In genomic region chr12:50520808-50521207, GRCh38 we compare ENCODE assay signal across 10 cellular contexts. TPM values are rescaled to one million over a fixed set of nuclear protein-coding genes. Genes with fewer than 3 reads are reported as not detected.
A peak's percentile ranks its signal among the peaks of the same experiment; 100 is the strongest.
DNase-seq lines count a peak whose midpoint lies in the region; ATAC-seq and TF ChIP-seq lines count a peak whose summit lies in the region.
"Had no signal": no experiment of that assay in that cellular context is flagged by ENCODE, and none has a peak within 500 bp of the region (broad histone marks: within the 10 kb centered on the region; RNA-seq: fewer than 3 reads in every experiment).

No MANE protein-coding gene starts in this region.

- no peaks in the 10 kb centered on the region for H3K9me2 ChIP-seq in MM.1S (replicated peaks; ENCODE audit: insufficient read depth, low read length)
- H3K9me2 ChIP-seq in neural cell (ENCODE audit: insufficient read depth, low read length): no peaks in the 10 kb centered on the region

- peak overlapping the region in 5 of 11 experiments; percentile 28 to 74 (median 65); a peak in 9 of 22 replicates for H3K9ac ChIP-seq in BLaER1 treated with 17β-estradiol and CSF1 and Interleukin-3, amounts not matched to agents 10 nM and 100 nM
- H3K9ac ChIP-seq in MM.1S (ENCODE audit: low read length) (no peak overlapping the region), neural cell (ENCODE audit: low read length) (peak overlapping the region; percentile 20)

- peak overlapping the region in 10 of 11 experiments; percentile 13 to 99 (median 86); a peak in 16 of 22 replicates for H3K4me2 ChIP-seq in BLaER1 treated with 17β-estradiol and CSF1 and Interleukin-3, amounts not matched to agents 10 nM and 100 nM
- peak overlapping the region; percentile 24; the same call in 1 of the 2 replicates for H3K4me2 ChIP-seq in MM.1S (ENCODE audit: low read depth, low read length)
- no peak overlapping the region for H3K4me2 ChIP-seq in neural cell (ENCODE audit: low read length)

- H3K79me2 ChIP-seq in MM.1S (ENCODE audit: low read length) (peaks cover 56% of the 10 kb centered on the region), neural cell (replicated peaks; ENCODE audit: insufficient read depth, low read length) (peaks cover 53% of the 10 kb centered on the region)

- no peak for ATAC-seq in foreskin keratinocyte
- no peak for ATAC-seq in HG02981 (IDR thresholded peaks at IDR 0.05; ENCODE audit: unreplicated experiment)

- H3K4me3 ChIP-seq in BLaER1 treated with 17β-estradiol and CSF1 and Interleukin-3, amounts not matched to agents 10 nM and 100 nM: peak overlapping the region in 3 of 10 experiments; percentile 5 to 21 (median 10); a peak in 3 of 20 replicates
- H3K4me3 ChIP-seq in MM.1S (ENCODE audit: low read length) (no peak overlapping the region), neural cell (ENCODE audit: low read length) (no peak overlapping the region)
- H3K4me3 ChIP-seq in effector memory CD4-positive, alpha-beta T cell (ENCODE audit: insufficient read depth, low read depth, low read length, poor library complexity, severe bottlenecking): no peak overlapping the region

- peaks cover 38 to 99% (median 74%) of the 10 kb centered on the region in 10 experiments for H3K4me1 ChIP-seq in BLaER1 treated with 17β-estradiol and CSF1 and Interleukin-3, amounts not matched to agents 10 nM and 100 nM
- H3K4me1 ChIP-seq in MM.1S (ENCODE audit: low read length) (peaks cover 24% of the 10 kb centered on the region), foreskin keratinocyte (no peaks in the 10 kb centered on the region)
- H3K4me1 ChIP-seq in effector memory CD4-positive, alpha-beta T cell (ENCODE audit: control insufficient read depth, insufficient read depth, low read length, poor library complexity, severe bottlenecking): peaks cover 39% of the 10 kb centered on the region

- no peaks in the 10 kb centered on the region for H3K27me3 ChIP-seq in BLaER1 treated with 17β-estradiol and CSF1 and Interleukin-3, amounts not matched to agents 10 nM and 100 nM
- H3K27me3 ChIP-seq in MM.1S (replicated peaks; ENCODE audit: insufficient read depth, low read length) (no peaks in the 10 kb centered on the region), neural cell (ENCODE audit: insufficient read depth, low read depth, low read length) (no peaks in the 10 kb centered on the region), foreskin keratinocyte (no peaks in the 10 kb centered on the region)
- no peaks in the 10 kb centered on the region for H3K27me3 ChIP-seq in effector memory CD4-positive, alpha-beta T cell (replicated peaks; ENCODE audit: control insufficient read depth, insufficient read depth, low read length, poor library complexity, severe bottlenecking)

- H2AFZ ChIP-seq in MM.1S (ENCODE audit: low read length) (no peak overlapping the region), neural cell (ENCODE audit: low read depth, low read length) (no peak overlapping the region)

- H3K9me3 ChIP-seq in BLaER1 treated with 17β-estradiol and CSF1 and Interleukin-3, amounts not matched to agents 10 nM and 100 nM (replicated peaks in 1 of 11): peaks cover 0 to 33% (median 23%) of the 10 kb centered on the region in 11 experiments; a peak in 18 of 22 replicates
- H3K9me3 ChIP-seq in MM.1S (replicated peaks; ENCODE audit: insufficient read depth, low read length) (no peaks in the 10 kb centered on the region), neural cell (ENCODE audit: low read length) (no peaks in the 10 kb centered on the region)
- H3K9me3 ChIP-seq in effector memory CD4-positive, alpha-beta T cell (ENCODE audit: control insufficient read depth, low read length): no peaks in the 10 kb centered on the region

- peak overlapping the region in 9 of 11 experiments; percentile 37 to 94 (median 90); a peak in 17 of 22 replicates for H3K27ac ChIP-seq in BLaER1 treated with 17β-estradiol and CSF1 and Interleukin-3, amounts not matched to agents 10 nM and 100 nM
- H3K27ac ChIP-seq in MM.1S (ENCODE audit: low read length) (no peak overlapping the region), neural cell (ENCODE audit: low read length) (peak overlapping the region; percentile 44), foreskin keratinocyte (no peak overlapping the region)
- H3K27ac ChIP-seq in effector memory CD4-positive, alpha-beta T cell (ENCODE audit: insufficient read depth, low read length, poor library complexity, severe bottlenecking): peak overlapping the region; percentile 46

- H3F3A ChIP-seq in MM.1S (ENCODE audit: insufficient read depth, low read length) (peaks cover 17% of the 10 kb centered on the region), neural cell (ENCODE audit: insufficient read depth, low read length, poor library complexity, severe bottlenecking) (no peaks in the 10 kb centered on the region)

- DNase-seq in MM.1S (no peak), foreskin keratinocyte (no peak), NCI-H1930 (lab: John Stamatoyannopoulos, UW) (no peak)
- DNase-seq in effector memory CD4-positive, alpha-beta T cell: no peak
- DNase-seq in activated effector memory CD4-positive, alpha-beta T cell treated with anti-CD3 and anti-CD28 coated beads, Interleukin-2, amount 50 U/mL, for 16 hours: no peak
- DNase-seq: COR-L47, NCI-H226 had no signal

- peaks cover 0 to 67% (median 38%) of the 10 kb centered on the region in 11 experiments; a peak in 17 of 22 replicates for H4K20me1 ChIP-seq in BLaER1 treated with 17β-estradiol and CSF1 and Interleukin-3, amounts not matched to agents 10 nM and 100 nM
- H4K20me1 ChIP-seq in MM.1S (ENCODE audit: insufficient read depth, low read length): no peaks in the 10 kb centered on the region; the same call in 1 of the 2 replicates
- H4K20me1 ChIP-seq in neural cell (ENCODE audit: insufficient read depth): no peaks in the 10 kb centered on the region

- TF ChIP-seq CTCF in MM.1S (IDR thresholded peaks at IDR 0.05; ENCODE audit: low read length): no peak
- no peak for TF ChIP-seq CTCF in neural cell (IDR thresholded peaks at IDR 0.05; ENCODE audit: poor library complexity, severe bottlenecking)
- no peak for TF ChIP-seq CTCF in foreskin keratinocyte (conservative IDR thresholded peaks at IDR 0.05)

- TF ChIP-seq EP300 in neural cell (conservative IDR thresholded peaks at IDR 0.05; ENCODE audit: poor library complexity, severe bottlenecking): no peak

- peaks cover 11 to 53% (median 36%) of the 10 kb centered on the region in 11 experiments for H3K36me3 ChIP-seq in BLaER1 treated with 17β-estradiol and CSF1 and Interleukin-3, amounts not matched to agents 10 nM and 100 nM
- H3K36me3 ChIP-seq in MM.1S (replicated peaks; ENCODE audit: insufficient read depth, low read length) (peaks cover 4% of the 10 kb centered on the region; the same call in 1 of the 2 replicates), neural cell (ENCODE audit: insufficient read depth, low read length) (no peaks in the 10 kb centered on the region)
- H3K36me3 ChIP-seq in effector memory CD4-positive, alpha-beta T cell (ENCODE audit: control insufficient read depth, insufficient read depth, low read length): no peaks in the 10 kb centered on the region

- TF ChIP-seq RAD21 in neural cell (conservative IDR thresholded peaks at IDR 0.05): no peak

TF ChIP-seq in neural cell, 6 proteins besides CTCF, POLR2A, EP300 and RAD21:
- TF ChIP-seq SMC3 (conservative IDR thresholded peaks at IDR 0.05; ENCODE audit: poor library complexity) (no peak), TAF1 (IDR thresholded peaks at IDR 0.05; ENCODE audit: low read depth) (no peak), EZH2 (IDR thresholded peaks at IDR 0.05; ENCODE audit: borderline replicate concordance, insufficient read depth, low read length, poor library complexity, severe bottlenecking) (no peak), POLR2AphosphoS5 (IDR thresholded peaks at IDR 0.05) (no peak)
TF ChIP-seq in neural cell: peak in this region for 0.

RNA-seq across cellular contexts. Expression of gene DIP2B, which starts 16.0 kb away (rescaled TPM):
- polyA plus RNA-seq in neural cell (43.4 and 44.0 TPM in 2 replicates), foreskin keratinocyte (4.8 and 6.4 TPM in 2 replicates)
- polyA minus RNA-seq in neural cell: 151 and 164 TPM in 2 replicates
- 29.6 and 30.7 TPM in 2 replicates for total RNA-seq in foreskin keratinocyte

Comparison
In these comparisons a context has a peak if more than half of its experiments do, and no peak if none do; other contexts are left out.
1. H3K27ac ChIP-seq: peak in BLaER1 treated with 17β-estradiol and CSF1 and Interleukin-3, amounts not matched to agents 10 nM and 100 nM (9 of 11), effector memory CD4-positive, alpha-beta T cell (single experiment) and neural cell (single experiment); none in MM.1S (single experiment) and foreskin keratinocyte (single experiment).